Comparison of ENCODE assay signal across 11 cellular contexts in the genomic region with DNA sequence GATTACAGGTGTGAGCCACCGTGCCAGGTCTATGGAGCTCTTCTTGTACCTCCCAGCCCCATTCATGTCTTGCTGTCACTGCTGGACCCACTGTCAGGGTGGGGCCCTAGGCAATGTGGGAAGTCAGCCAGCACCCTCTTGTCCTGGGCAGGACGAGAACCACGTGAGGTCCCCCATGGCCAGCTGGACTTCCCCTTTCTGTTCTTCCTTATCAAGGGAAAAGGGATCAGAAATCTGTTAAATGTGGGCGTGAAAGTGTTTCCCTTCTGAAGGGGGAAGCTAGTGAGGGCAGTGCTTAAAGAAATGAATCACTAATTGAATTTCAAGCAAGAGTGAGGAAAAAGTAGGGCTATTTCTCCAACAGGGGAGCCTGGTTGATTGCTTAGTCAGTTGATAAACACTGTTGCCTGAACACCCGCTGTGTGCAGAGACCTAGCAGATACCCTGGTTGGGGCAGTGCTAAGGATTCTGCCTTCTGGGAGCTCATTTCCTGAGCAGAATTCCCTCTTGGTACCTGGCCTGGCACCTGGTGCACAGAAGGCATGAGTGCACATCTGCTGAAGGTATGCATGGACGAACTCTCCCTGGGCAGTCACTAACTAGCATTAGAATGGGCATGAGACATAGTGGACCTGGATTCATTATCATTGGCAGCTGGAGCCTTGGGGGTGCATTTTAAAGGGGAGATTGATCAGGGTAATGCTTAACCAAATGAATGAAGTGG. TPM values are rescaled to one million over a fixed set of nuclear protein-coding genes. Genes with fewer than 3 reads are reported as not detected.
DNase-seq lines count a peak whose midpoint lies in the region; ATAC-seq, FAIRE-seq and TF ChIP-seq lines count a peak whose summit lies in the region.
"Had no signal": no experiment of that assay in that cellular context is flagged by ENCODE, and none has a peak within 500 bp of the region (broad histone marks: within the 10 kb centered on the region; RNA-seq: fewer than 3 reads in every experiment).

No MANE protein-coding gene starts in this region.

- CTCF ChIA-PET in CD8-positive, alpha-beta memory T cell (lab: Charles Lee): interaction anchor here (0.7 to 3.4 kb wide), 8 partner anchors 11 to 386 kb away, joined by 3 to 16 read pairs (median 6); a partner anchor contains a TSS
- CTCF ChIA-PET in K562 (lab: Yijun Ruan, JAX; ENCODE audit: low intra/inter-chr PET ratio): no interaction called here
- CTCF ChIA-PET in naive thymus-derived CD4-positive, alpha-beta T cell (lab: Charles Lee): interaction anchor here (1.3 to 3.0 kb wide), 6 partner anchors 11 to 392 kb away, joined by 3 to 16 read pairs (median 5); a partner anchor contains a TSS

- no peaks in the 10 kb centered on the region for H3K9me3 ChIP-seq in CD8-positive, alpha-beta memory T cell (ENCODE audit: low read length)
- no peaks in the 10 kb centered on the region for H3K9me3 ChIP-seq in K562 (replicated peaks; ENCODE audit: control insufficient read depth, insufficient read depth, low read depth, low read length)
- H3K9me3 ChIP-seq in naive thymus-derived CD4-positive, alpha-beta T cell (ENCODE audit: control insufficient read depth in 2 of 3, low read length in 3 of 3): no peaks in the 10 kb centered on the region

- H3K27ac Mint-ChIP-seq in CD8-positive, alpha-beta memory T cell: peak overlapping the region; percentile 39 to 99 (median 94)
- H3K27ac Mint-ChIP-seq in naive thymus-derived CD4-positive, alpha-beta T cell: peak overlapping the region; percentile 49 to 93 (median 78)

- FAIRE-seq in K562 (lab: Jason Lieb, UNC) (peak; percentile 84), urothelium cell line (lab: Jason Lieb, UNC) (no peak)
- FAIRE-seq: islet of Langerhans had no signal

- H3K79me2 ChIP-seq in K562 (ENCODE audit: control insufficient read depth, insufficient read depth, low read length): peaks cover 98% of the 10 kb centered on the region

- no peak overlapping the region for H3K27ac ChIP-seq in CD8-positive, alpha-beta memory T cell (ENCODE audit: low read depth, low read length)
- H3K27ac ChIP-seq in K562 (ENCODE audit: extremely low read depth, low read depth, low read length): peak overlapping the region; percentile 29; the same call in 2 of the 3 replicates
- H3K27ac ChIP-seq in naive thymus-derived CD4-positive, alpha-beta T cell (ENCODE audit: low read depth, low read length): peak overlapping the region; percentile 35

- no peak for TF ChIP-seq CTCF in K562 (IDR thresholded peaks at IDR 0.05 in 2 of 3, conservative IDR thresholded peaks at IDR 0.05 in 1 of 3; ENCODE audit: insufficient read depth in 2 of 3, low read depth in 1 of 3, low read length in 3 of 3)

- H3K4me3 ChIP-seq in CD8-positive, alpha-beta memory T cell (ENCODE audit: low read length): peak overlapping the region; percentile 9
- no peak overlapping the region for H3K4me3 ChIP-seq in K562
- no peak overlapping the region for H3K4me3 ChIP-seq in naive thymus-derived CD4-positive, alpha-beta T cell (ENCODE audit: low read length)

- peak; percentile 82 for ATAC-seq in K562
- ATAC-seq in naive thymus-derived CD4-positive, alpha-beta T cell: peak; percentile 28
- ATAC-seq in HG03045 (IDR thresholded peaks at IDR 0.05; ENCODE audit: unreplicated experiment): no peak

- peak overlapping the region; percentile 20 to 91 (median 77) for H3K4me3 Mint-ChIP-seq in CD8-positive, alpha-beta memory T cell
- peak overlapping the region; percentile 1 to 93 (median 76) for H3K4me3 Mint-ChIP-seq in naive thymus-derived CD4-positive, alpha-beta T cell

- in situ Hi-C loops in K562 (cut with MboI): no loop called here

- peak; percentile 55 for TF ChIP-seq EP300 in K562 (IDR thresholded peaks at IDR 0.05; ENCODE audit: low read length)

- peaks cover 37% of the 10 kb centered on the region for H4K20me1 ChIP-seq in K562 (replicated peaks; ENCODE audit: control insufficient read depth, insufficient read depth, low read length)

- H3K4me1 Mint-ChIP-seq in CD8-positive, alpha-beta memory T cell: peaks cover 88 to 100% (median 95%) of the 10 kb centered on the region in 3 donors
- H3K4me1 Mint-ChIP-seq in naive thymus-derived CD4-positive, alpha-beta T cell: peaks cover 73 to 99% (median 91%) of the 10 kb centered on the region in 7 donors

- H2AFZ ChIP-seq in K562 (ENCODE audit: low read depth, low read length): no peak overlapping the region

- peaks cover 99% of the 10 kb centered on the region for H3K4me1 ChIP-seq in CD8-positive, alpha-beta memory T cell (ENCODE audit: insufficient read depth, low read length)
- peaks cover 43 to 58% of the 10 kb centered on the region in 2 experiments for H3K4me1 ChIP-seq in K562 (replicated peaks in 1 of 2; ENCODE audit: control insufficient read depth in 2 of 2, insufficient read depth in 2 of 2, low read length in 2 of 2)
- peaks cover 94 to 96% of the 10 kb centered on the region in 2 donors for H3K4me1 ChIP-seq in naive thymus-derived CD4-positive, alpha-beta T cell (ENCODE audit: control insufficient read depth in 2 of 2, insufficient read depth in 2 of 2, low read length in 2 of 2)

- intact Hi-C loops in K562 (cut with micrococcal nuclease): no loop called here
- intact Hi-C loops in naive thymus-derived CD4-positive, alpha-beta T cell (cut with micrococcal nuclease): loop anchor here in 1 of 2 donors (10.0 kb wide), 1 partner anchor 255 kb away; a partner anchor contains a TSS

- POLR2A ChIA-PET in CD8-positive, alpha-beta memory T cell (lab: Charles Lee): interaction anchor here (0.5 to 1.6 kb wide), 3 partner anchors 11 to 51 kb away, joined by 3 to 6 read pairs (median 5); no protein-coding TSS in a partner anchor
- POLR2A ChIA-PET in K562 (lab: Yijun Ruan, JAX): interaction anchor here (1.0 to 3.8 kb wide), 6 partner anchors 11 to 31 kb away, joined by 3 to 13 read pairs (median 4); no protein-coding TSS in a partner anchor
- POLR2A ChIA-PET in naive thymus-derived CD4-positive, alpha-beta T cell (lab: Charles Lee): interaction anchor here (0.5 to 14.6 kb wide), 4 partner anchors 7 to 297 kb away, joined by 3 to 257 read pairs (median 4); a partner anchor contains a TSS

- peak overlapping the region; percentile 31 for H3K4me2 ChIP-seq in K562 (ENCODE audit: insufficient read depth, low read length)

- peaks cover 12% of the 10 kb centered on the region for H3K9me1 ChIP-seq in K562 (ENCODE audit: control insufficient read depth, insufficient read depth, low read length)

- H3K27me3 ChIP-seq in CD8-positive, alpha-beta memory T cell (ENCODE audit: insufficient read depth, low read length, poor library complexity, severe bottlenecking): no peaks in the 10 kb centered on the region
- no peaks in the 10 kb centered on the region for H3K27me3 ChIP-seq in K562 (ENCODE audit: control insufficient read depth in 2 of 2, insufficient read depth in 2 of 2, low read length in 2 of 2)
- H3K27me3 ChIP-seq in naive thymus-derived CD4-positive, alpha-beta T cell (ENCODE audit: control insufficient read depth in 2 of 2, insufficient read depth in 2 of 2, low read length in 2 of 2): no peaks in the 10 kb centered on the region

- H3K9ac ChIP-seq in K562 (ENCODE audit: insufficient read depth in 1 of 2, low read depth in 2 of 2, low read length in 2 of 2): peak overlapping the region in 1 of 2 experiments; percentile 15; a peak in 1 of 4 replicates

- WGBS in K562 (ENCODE audit: insufficient coverage, low coverage, missing lambda C conversion rate): 2% methylated on average over 6 of the region's 6 CpGs

- no TSS peak for BruUV-seq in K562 (replicated peaks; lab: Mats Ljungman, UMichigan)

- no peaks in the 10 kb centered on the region for H3K9me3 Mint-ChIP-seq in CD8-positive, alpha-beta memory T cell
- peaks cover 0 to 2% (median 0%) of the 10 kb centered on the region in 11 donors for H3K9me3 Mint-ChIP-seq in naive thymus-derived CD4-positive, alpha-beta T cell

- TF ChIP-seq RAD21 in K562 (CRISPR knock-in tag; conservative IDR thresholded peaks at IDR 0.05 in 1 of 2, IDR thresholded peaks at IDR 0.05 in 1 of 2): no peak; a peak in 1 of 4 replicates

- H3K27me3 Mint-ChIP-seq in CD8-positive, alpha-beta memory T cell: no peaks in the 10 kb centered on the region
- H3K27me3 Mint-ChIP-seq in naive thymus-derived CD4-positive, alpha-beta T cell: no peaks in the 10 kb centered on the region

- peaks cover 0 to 5% (median 3%) of the 10 kb centered on the region in 3 donors for H3K36me3 Mint-ChIP-seq in CD8-positive, alpha-beta memory T cell
- H3K36me3 Mint-ChIP-seq in naive thymus-derived CD4-positive, alpha-beta T cell: peaks cover 0 to 44% (median 4%) of the 10 kb centered on the region in 5 donors

- no peak for TF ChIP-seq POLR2A in K562 (conservative IDR thresholded peaks at IDR 0.05)

- DNase-seq in CD8-positive, alpha-beta memory T cell: peak in 1 of 5 donors; percentile 33
- DNase-seq in MV-4-11 (lab: John Stamatoyannopoulos, UW): peak; percentile 96
- DNase-seq in K562 (ENCODE audit: extremely low read depth in 1 of 4, low spot score in 3 of 4): peak; percentile 71 to 85 (median 76)
- DNase-seq in naive thymus-derived CD4-positive, alpha-beta T cell: no peak
- DNase-seq in GOT3 (lab: John Stamatoyannopoulos, UW): no peak
- no peak for DNase-seq in NCI-H446 treated with DMSO at 0.1 percent for 48 hours (lab: John Stamatoyannopoulos, UW)
- DNase-seq in urothelium cell line (ENCODE audit: low spot score): no peak
- DNase-seq: activated CD4-positive, alpha-beta T cell treated with anti-CD3 and anti-CD28 coated beads for 4 hours; stimulated activated CD4-positive, alpha-beta T cell treated with anti-CD3 and anti-CD28 coated beads, Interleukin-4, amount 100 ng/mL, for 24 hours had no signal

- no peaks in the 10 kb centered on the region for H3K36me3 ChIP-seq in CD8-positive, alpha-beta memory T cell (ENCODE audit: insufficient read depth, low read length)
- H3K36me3 ChIP-seq in K562 (ENCODE audit: control insufficient read depth, insufficient read depth, low read length): peaks cover 55% of the 10 kb centered on the region
- no peaks in the 10 kb centered on the region for H3K36me3 ChIP-seq in naive thymus-derived CD4-positive, alpha-beta T cell (ENCODE audit: control insufficient read depth in 2 of 3, insufficient read depth in 3 of 3, low read length in 3 of 3)

RNA-seq across cellular contexts. Expression of a gene that starts 13.0 kb away (rescaled TPM):
- 10 to 100 TPM; 76.6 to 83.4 TPM for total RNA-seq in CD8-positive, alpha-beta memory T cell
- 88.1 TPM for polyA plus RNA-seq in CD8-positive, alpha-beta memory T cell
- 155 and 371 TPM in 2 replicates for total RNA-seq in K562 (2011; cell fraction: chromatin; rRNA removed; ENCODE audit: low replicate concordance)
- 245 and 277 TPM in 2 replicates for total RNA-seq in K562 (2011; cell fraction: nucleolus; rRNA removed)
- total RNA-seq in K562 (2011; cell fraction: nucleoplasm; rRNA removed): 151 and 184 TPM in 2 replicates
- total RNA-seq in K562 (2014; rRNA removed): 59.0 and 73.5 TPM in 2 replicates
- total RNA-seq in K562 (2014; rRNA removed; fragmentation: Illumina TruSeq; extraction: Trizol): 15.9 and 19.0 TPM in 2 replicates
- total RNA-seq in K562 (2015; rRNA removed; fragmentation: Illumina TruSeq; extraction: Trizol): 28.6 and 29.9 TPM in 2 replicates
- 104 and 108 TPM in 2 replicates for total RNA-seq in K562 (2021)
- polyA plus RNA-seq in K562 (2011; rRNA removed): 28.6 and 31.0 TPM in 2 replicates
- 19.2 and 48.3 TPM in 2 replicates for polyA plus RNA-seq in K562 (2011; cell fraction: cytosol; rRNA removed)
- polyA plus RNA-seq in K562 (2011; cell fraction: nucleus; rRNA removed): 193 and 347 TPM in 2 replicates
- 53.4 and 59.6 TPM in 2 replicates for polyA plus RNA-seq in K562 (2012)
- 26.4 and 37.3 TPM in 2 replicates for polyA plus RNA-seq in K562 (2014; fragmentation: Illumina TruSeq; extraction: Trizol)
- 1 to 10 TPM; 2.3 to 2.4 TPM for polyA plus RNA-seq in K562 (2014; fragmentation: Nextera tagmentation; extraction: Ambion mirVana)
- 49.4 and 64.0 TPM in 2 replicates for polyA plus RNA-seq in K562 (2014; rRNA removed)
- polyA minus RNA-seq in K562 (2011; rRNA and poly(A)+ RNA removed): 27.7 and 54.0 TPM in 2 replicates
- polyA minus RNA-seq in K562 (2011; cell fraction: cytosol; rRNA and poly(A)+ RNA removed): 42.4 and 51.4 TPM in 2 replicates
- polyA minus RNA-seq in K562 (2011; cell fraction: nucleus; rRNA and poly(A)+ RNA removed): 109 TPM in 2 replicates
- total RNA-seq in naive thymus-derived CD4-positive, alpha-beta T cell: 100 to 1,000 TPM; 179 to 326 (median 208) TPM
- polyA plus RNA-seq in naive thymus-derived CD4-positive, alpha-beta T cell: 10 to 100 TPM; 62.6 to 85.7 TPM

Comparison
In these comparisons a context has a peak if more than half of its experiments do, and no peak if none do; other contexts are left out.
1. DNase-seq: peak in MV-4-11 (single experiment) and K562 (4 of 4); none in naive thymus-derived CD4-positive, alpha-beta T cell (0 of 9), GOT3 (single experiment), NCI-H446 treated with DMSO at 0.1 percent for 48 hours (single experiment) and urothelium cell line (single experiment).